15 cellular contexts compared by ENCODE assay signal in genomic region chr10:70223728-70224127, GRCh38. TPM values are rescaled to one million over a fixed set of nuclear protein-coding genes. Genes with fewer than 3 reads are reported as not detected.
DNase-seq lines count a peak whose midpoint lies in the region; ATAC-seq and TF ChIP-seq lines count a peak whose summit lies in the region.
"Had no signal": no experiment of that assay in that cellular context is flagged by ENCODE, and none has a peak within 500 bp of the region (broad histone marks: within the 10 kb centered on the region; RNA-seq: fewer than 3 reads in every experiment).

No MANE protein-coding gene starts in this region.

- CTCF ChIA-PET in MCF 10A (lab: Yijun Ruan, JAX), result interaction anchor here (0.5 to 10.1 kb wide), 6 partner anchors 8 to 154 kb away, joined by 3 to 232 read pairs (median 5); no protein-coding TSS in a partner anchor

- H3K4me2 ChIP-seq in Karpas-422 (ENCODE audit: low read depth, low read length, poor library complexity, severe bottlenecking), result no peak overlapping the region
- H3K4me2 ChIP-seq: A549 had no signal

- peaks cover 64% of the 10 kb centered on the region for H3K36me3 Mint-ChIP-seq in MCF 10A (ENCODE audit: insufficient read depth, unreplicated experiment)

- H3K79me2 ChIP-seq in Karpas-422 (ENCODE audit: low read length), result peaks cover 83% of the 10 kb centered on the region

- no peaks in the 10 kb centered on the region for H3K27me3 Mint-ChIP-seq in MCF 10A (ENCODE audit: insufficient read depth, unreplicated experiment)

- BruUV-seq in MCF 10A (replicated peaks; lab: Mats Ljungman, UMichigan), result no TSS peak

- H2AFZ ChIP-seq in Karpas-422 (ENCODE audit: low read length), result no peak overlapping the region

- H3K9me3 ChIP-seq in breast epithelium (no peaks in the 10 kb centered on the region), Karpas-422 (ENCODE audit: low read length) (no peaks in the 10 kb centered on the region), psoas muscle (no peaks in the 10 kb centered on the region), esophagus muscularis mucosa (no peaks in the 10 kb centered on the region), prostate gland (no peaks in the 10 kb centered on the region)
- H3K9me3 ChIP-seq: A549 had no signal

- H3K36me3 ChIP-seq in breast epithelium (no peaks in the 10 kb centered on the region), Karpas-422 (ENCODE audit: insufficient read depth, low read length) (peaks cover 62% of the 10 kb centered on the region), psoas muscle (ENCODE audit: insufficient read depth in 1 of 2, low read depth in 1 of 2) (peaks cover 0 to 20% of the 10 kb centered on the region in 2 donors), esophagus muscularis mucosa (peaks cover 0 to 4% (median 0%) of the 10 kb centered on the region in 4 donors), prostate gland (no peaks in the 10 kb centered on the region)

- no peak for ATAC-seq in psoas muscle
- ATAC-seq: A549, Right ventricle myocardium inferior had no signal

- WGBS in psoas muscle, 3 donors, result 96% methylated on average over 2 of the region's 2 CpGs
- WGBS in esophagus muscularis mucosa, result 95% methylated on average over 2 of the region's 2 CpGs
- WGBS in prostate gland, result 97% methylated on average over 2 of the region's 2 CpGs

- H3K27ac Mint-ChIP-seq in MCF 10A (ENCODE audit: low read depth, unreplicated experiment), result peak overlapping the region; percentile 19

- TF ChIP-seq CTCF in MCF 10A (IDR thresholded peaks at IDR 0.05; ENCODE audit: unreplicated experiment), result no peak
- no peak for TF ChIP-seq CTCF in breast epithelium (IDR thresholded peaks at IDR 0.05)
- TF ChIP-seq CTCF in psoas muscle (IDR thresholded peaks at IDR 0.05), result no peak
- no peak for TF ChIP-seq CTCF in esophagus muscularis mucosa (IDR thresholded peaks at IDR 0.05)
- no peak for TF ChIP-seq CTCF in prostate gland (IDR thresholded peaks at IDR 0.05)

- intact Hi-C loops in MCF 10A (cut with micrococcal nuclease) (no loop called here), breast epithelium (cut with DNase I; ENCODE audit: low total_unique reads) (loop anchor here (10.0 kb wide), 2 partner anchors 61 to 141 kb away; partner anchors contain the start of gene NPFFR1), psoas muscle (cut with DNase I) (no loop called here), head of caudate nucleus (cut with DNase I) (no loop called here), esophagus muscularis mucosa (cut with DNase I) (loop anchor here (1.0 kb wide), 1 partner anchor 20 kb away; no protein-coding TSS in a partner anchor), prostate gland (cut with DNase I) (loop anchor here (10.0 kb wide), 1 partner anchor 311 kb away; no protein-coding TSS in a partner anchor)

- H3K27ac ChIP-seq in breast epithelium (peak overlapping the region in 1 of 2 donors; percentile 46), Karpas-422 (ENCODE audit: low read length) (peak overlapping the region; percentile 54), epithelial cell of prostate (peak overlapping the region; percentile 67), psoas muscle (peak overlapping the region; percentile 12), esophagus muscularis mucosa (replicated peaks in 1 of 4) (peak overlapping the region in 1 of 4 donors; percentile 0), prostate gland (no peak overlapping the region)
- H3K27ac ChIP-seq: A549 had no signal

- peaks cover 31% of the 10 kb centered on the region for H3K4me1 Mint-ChIP-seq in MCF 10A (ENCODE audit: insufficient read depth, unreplicated experiment)

- DNase-seq in MCF 10A (ENCODE audit: unreplicated experiment), result no peak
- no peak for DNase-seq in breast epithelium (ENCODE audit: low spot score in 2 of 2)
- no peak for DNase-seq in Karpas-422
- DNase-seq in epithelial cell of prostate (ENCODE audit: low read depth, low spot score), result no peak
- no peak for DNase-seq in psoas muscle
- DNase-seq in head of caudate nucleus, result no peak
- DNase-seq in esophagus muscularis mucosa (ENCODE audit: extremely low spot score), result no peak
- DNase-seq in prostate gland (ENCODE audit: low spot score), result no peak
- DNase-seq: C1 segment of cervical spinal cord, EL, NCI-H1930, NCI-H2171 treated with DMSO at 0.1 percent for 48 hours, NCI-H82 had no signal

- no peak overlapping the region for H3K9ac ChIP-seq in Karpas-422 (ENCODE audit: low read length)

- POLR2A ChIA-PET in MCF 10A (lab: Yijun Ruan, JAX), result interaction anchor here (0.5 to 5.9 kb wide), 7 partner anchors 9 to 181 kb away, joined by 3 to 116 read pairs (median 20); partner anchors contain the start of genes EIF4EBP2 and PPA1

- H3K4me1 ChIP-seq in breast epithelium (no peaks in the 10 kb centered on the region), Karpas-422 (ENCODE audit: low read length) (peaks cover 65% of the 10 kb centered on the region), psoas muscle (peaks cover 23% of the 10 kb centered on the region), esophagus muscularis mucosa (peaks cover 18 to 31% (median 29%) of the 10 kb centered on the region in 4 donors), prostate gland (replicated peaks) (no peaks in the 10 kb centered on the region)

- H3K27me3 ChIP-seq in breast epithelium (no peaks in the 10 kb centered on the region), Karpas-422 (ENCODE audit: low read length) (no peaks in the 10 kb centered on the region), psoas muscle (ENCODE audit: insufficient read depth in 3 of 3, low read length in 2 of 3) (no peaks in the 10 kb centered on the region), esophagus muscularis mucosa (no peaks in the 10 kb centered on the region), prostate gland (replicated peaks; ENCODE audit: insufficient read depth) (no peaks in the 10 kb centered on the region)

- peaks cover 16% of the 10 kb centered on the region; the same call in 1 of the 2 replicates for H4K20me1 ChIP-seq in Karpas-422 (ENCODE audit: insufficient read depth, low read depth, low read length)

- no peaks in the 10 kb centered on the region for H3K9me3 Mint-ChIP-seq in MCF 10A (ENCODE audit: unreplicated experiment)

- no peak for TF ChIP-seq EP300 in esophagus muscularis mucosa (IDR thresholded peaks at IDR 0.05)

- TF ChIP-seq POLR2A in breast epithelium (IDR thresholded peaks at IDR 0.05), result no peak
- TF ChIP-seq POLR2A in esophagus muscularis mucosa (IDR thresholded peaks at IDR 0.05; ENCODE audit: low read depth), result no peak
- no peak for TF ChIP-seq POLR2A in prostate gland (IDR thresholded peaks at IDR 0.05)

- no peaks in the 10 kb centered on the region for H3K9me2 ChIP-seq in Karpas-422 (replicated peaks; ENCODE audit: insufficient read depth, low read length)

- H3K4me3 ChIP-seq in breast epithelium, result no peak overlapping the region
- H3K4me3 ChIP-seq in Karpas-422 (ENCODE audit: low read length), result no peak overlapping the region
- no peak overlapping the region for H3K4me3 ChIP-seq in psoas muscle
- no peak overlapping the region for H3K4me3 ChIP-seq in esophagus muscularis mucosa
- H3K4me3 ChIP-seq in prostate gland, result no peak overlapping the region
- H3K4me3 ChIP-seq: A549 had no signal

- no peak overlapping the region for H3K4me3 Mint-ChIP-seq in MCF 10A (ENCODE audit: unreplicated experiment)

RNA-seq across cellular contexts. Expression of gene PPA1, which starts 9.5 kb away (rescaled TPM):
- total RNA-seq in MCF 10A (2022) (221 and 293 TPM in 2 replicates), breast epithelium (100 to 1,000 TPM in 2 of 3 donors, 10 to 100 TPM in 1; 86.9 to 174 (median 164) TPM), psoas muscle (100 to 1,000 TPM in 3 of 4 donors, 10 to 100 TPM in 1; 95.3 to 131 (median 114) TPM), esophagus muscularis mucosa (100 to 1,000 TPM in 1 of 4 donors, 10 to 100 TPM in 3; 72.6 to 105 (median 82.2) TPM), prostate gland (100 to 1,000 TPM in 1 of 2 donors, 10 to 100 TPM in 1; 79.4 to 109 TPM)
- 375 and 560 TPM in 2 replicates for total RNA-seq in Karpas-422 (2014; rRNA removed; shearing (Covaris generic); ENCODE audit: low replicate concordance)
- polyA plus RNA-seq in psoas muscle, result 100 to 1,000 TPM; 144 to 211 (median 159) TPM

RNA-seq across cellular contexts. Expression of gene SAR1A, which starts 53.4 kb away (rescaled TPM):
- total RNA-seq in MCF 10A (2022) (132 and 152 TPM in 2 replicates), breast epithelium (10 to 100 TPM; 87.5 to 95.4 (median 95.4) TPM), psoas muscle (10 to 100 TPM; 70.0 to 96.8 (median 90.7) TPM), esophagus muscularis mucosa (10 to 100 TPM; 73.6 to 87.6 (median 80.5) TPM), prostate gland (10 to 100 TPM; 48.3 to 68.0 TPM)
- 49.6 and 78.9 TPM in 2 replicates for total RNA-seq in Karpas-422 (2014; rRNA removed; shearing (Covaris generic); ENCODE audit: low replicate concordance)
- 10 to 100 TPM; 38.2 to 87.7 (median 63.6) TPM for polyA plus RNA-seq in psoas muscle

Comparison
In these comparisons a context has a peak if more than half of its experiments do, and no peak if none do; other contexts are left out.
1. intact Hi-C loops: an anchor here in breast epithelium (10.0 kb wide), esophagus muscularis mucosa (1.0 kb wide) and prostate gland (10.0 kb wide); none called in MCF 10A, psoas muscle and head of caudate nucleus.
2. H3K27ac ChIP-seq: peak in Karpas-422 (single experiment), epithelial cell of prostate (single experiment) and psoas muscle (single experiment); none in prostate gland (0 of 2).